10 cellular contexts compared by ENCODE assay signal in genomic region chr7:4958477-4959301, GRCh38. TPM values are rescaled to one million over a fixed set of nuclear protein-coding genes. Genes with fewer than 3 reads are reported as not detected.
DNase-seq lines count a peak whose midpoint lies in the region; ATAC-seq and TF ChIP-seq lines count a peak whose summit lies in the region.
"Had no signal": no experiment of that assay in that cellular context is flagged by ENCODE, and none has a peak within 500 bp of the region (broad histone marks: within the 10 kb centered on the region; RNA-seq: fewer than 3 reads in every experiment).

MMD2 (minus strand) TSS chr7:4959187; CDS start chr7:4959017, 170 bp downstream.

- WGBS in testis, 2 donors = 4 to 16% methylated on average over 16 to 45 of the region's 87 CpGs

- CTCF ChIA-PET in WTC11 (lab: Charles Lee) = interaction anchor here (1.0 to 3.8 kb wide), 5 partner anchors 15 to 167 kb away, joined by 5 to 25 read pairs (median 7); partner anchors contain the start of gene RADIL

- H3K9me3 Mint-ChIP-seq in activated T-cell treated with anti-CD3 and anti-CD28 coated beads, Interleukin-2, amount 50 U/mL, for 72 hours = no peaks in the 10 kb centered on the region
- H3K9me3 Mint-ChIP-seq in WTC11 = peaks cover 6% of the 10 kb centered on the region; the same call in 1 of the 2 replicates

- POLR2A ChIA-PET in WTC11 (lab: Charles Lee) = interaction anchor here (0.5 kb wide), 1 partner anchor 48 kb away, joined by 3 read pairs; no protein-coding TSS in a partner anchor

- H3K27ac ChIP-seq in layer of hippocampus (ENCODE audit: low read depth, low read length) = peak within 1 kb of the TSS; percentile 38
- H3K27ac ChIP-seq in testis = no peak within 1 kb of the TSS

- peaks cover 32% of the 10 kb centered on the region for H3K27me3 Mint-ChIP-seq in activated T-cell treated with anti-CD3 and anti-CD28 coated beads, Interleukin-2, amount 50 U/mL, for 72 hours (ENCODE audit: low read depth)
- peaks cover 40% of the 10 kb centered on the region for H3K27me3 Mint-ChIP-seq in WTC11 (ENCODE audit: low read depth)

- H3K4me1 ChIP-seq in testis = peaks cover 9% of the 10 kb centered on the region

- intact Hi-C loops in testis (cut with DNase I; ENCODE audit: low total_unique reads) = no loop called here

- no peak for TF ChIP-seq POLR2A in testis (IDR thresholded peaks at IDR 0.05)

- no peak for ATAC-seq in activated T-cell treated with anti-CD3 and anti-CD28 coated beads, Interleukin-2, amount 50 U/mL, for 72 hours (replicated peaks in 1 of 2)
- ATAC-seq in WTC11 (peak; percentile 51), GM21723 (IDR thresholded peaks at IDR 0.05; ENCODE audit: unreplicated experiment) (no peak)
- ATAC-seq: left colon had no signal

- TF ChIP-seq CTCF in WTC11 (IDR thresholded peaks at IDR 0.05) (no peak), testis (IDR thresholded peaks at IDR 0.05) (no peak)

- H3K4me3 ChIP-seq in testis = peak within 1 kb of the TSS; percentile 53 to 69

- no peaks in the 10 kb centered on the region for H3K9me3 ChIP-seq in testis

- peak within 1 kb of the TSS; percentile 69 to 81 for H3K4me3 Mint-ChIP-seq in activated T-cell treated with anti-CD3 and anti-CD28 coated beads, Interleukin-2, amount 50 U/mL, for 72 hours
- peak within 1 kb of the TSS; percentile 85 for H3K4me3 Mint-ChIP-seq in WTC11

- peaks cover 9% of the 10 kb centered on the region for H3K4me1 Mint-ChIP-seq in activated T-cell treated with anti-CD3 and anti-CD28 coated beads, Interleukin-2, amount 50 U/mL, for 72 hours (ENCODE audit: low read depth)
- H3K4me1 Mint-ChIP-seq in WTC11 = peaks cover 4% of the 10 kb centered on the region

- H3K27me3 ChIP-seq in layer of hippocampus (ENCODE audit: control insufficient read depth, insufficient read depth, low read length) (no peaks in the 10 kb centered on the region), testis (no peaks in the 10 kb centered on the region)

- H3K36me3 Mint-ChIP-seq in activated T-cell treated with anti-CD3 and anti-CD28 coated beads, Interleukin-2, amount 50 U/mL, for 72 hours (ENCODE audit: insufficient read depth in 2 of 2) = peaks cover 2% of the 10 kb centered on the region in 2 donors
- no peaks in the 10 kb centered on the region for H3K36me3 Mint-ChIP-seq in WTC11

- no peaks in the 10 kb centered on the region for H3K36me3 ChIP-seq in testis (ENCODE audit: low read depth, missing control alignments)

- no peak within 1 kb of the TSS for H3K27ac Mint-ChIP-seq in activated T-cell treated with anti-CD3 and anti-CD28 coated beads, Interleukin-2, amount 50 U/mL, for 72 hours
- H3K27ac Mint-ChIP-seq in WTC11 = no peak within 1 kb of the TSS

- DNase-seq in activated T-cell treated with anti-CD3 and anti-CD28 coated beads, Interleukin-2, amount 50 U/mL, for 72 hours = no peak
- DNase-seq in activated T-cell treated with anti-CD3 and anti-CD28 coated beads for 4 hours (no peak), WTC11 (ENCODE audit: low spot score) (peak; percentile 55), testis (no peak), HuH-7 (ENCODE audit: low spot score) (no peak), foreskin melanocyte (no peak)
- DNase-seq: activated CD4-positive, CD25-positive, alpha-beta regulatory T cell treated with anti-CD3 and anti-CD28 coated beads, Interleukin-2, amount 50 U/mL, for 72 hours; left colon had no signal

TF ChIP-seq in WTC11, 78 proteins besides CTCF, POLR2A, EP300 and RAD21:
- TF ChIP-seq ZNF219 (CRISPR knock-in tag; IDR thresholded peaks at IDR 0.05; ENCODE audit: borderline replicate concordance) (no peak), GTF2I (CRISPR knock-in tag; conservative IDR thresholded peaks at IDR 0.05) (0 out of 2 replicates have a peak, but pooled peaks have one; percentile 24), JAZF1 (CRISPR knock-in tag; IDR thresholded peaks at IDR 0.05) (no peak), CREM (CRISPR knock-in tag; IDR thresholded peaks at IDR 0.05) (no peak), PREB (CRISPR knock-in tag; IDR thresholded peaks at IDR 0.05; ENCODE audit: borderline replicate concordance) (no peak)

RNA-seq across cellular contexts. Expression of gene MMD2, which starts in this region (rescaled TPM):
- total RNA-seq in activated T-cell treated with anti-CD3 and anti-CD28 coated beads, Interleukin-2, amount 50 U/mL, for 72 hours = not detected
- total RNA-seq in WTC11 (2021) = 0.09 TPM in 1 of 3 replicates, not detected in the others
- 10 to 100 TPM; 21.6 to 32.0 TPM for total RNA-seq in testis
- 20.4 TPM for polyA plus RNA-seq in testis (ENCODE audit: insufficient read depth, low read depth, low replicate concordance)
- total RNA-seq: left colon had no signal

Comparison
In these comparisons a context has a peak if more than half of its experiments do, and no peak if none do; other contexts are left out.
1. RNA of gene MMD2 (total RNA-seq): 21.6 to 32.0 TPM in testis; 0.09 TPM in WTC11 and not detected in activated T-cell treated with anti-CD3 and anti-CD28 coated beads, Interleukin-2, amount 50 U/mL, for 72 hours; every median in the first group is over 10 times any median in the second.
2. Peak in DNase-seq and ATAC-seq in WTC11; RNA of the gene not detected or under 1 TPM.